Comparison of ENCODE assay signal across 1 cellular context in genomic region chr12:28543021-28543890, GRCh38.
TF ChIP-seq lines count a peak whose summit lies in the region.

No MANE protein-coding gene starts in this region.

TF ChIP-seq in K562, 482 proteins besides CTCF, POLR2A, EP300 and RAD21 (continued from another document):
- peak; percentile 53; the same call in 1 of the 2 replicates for TF ChIP-seq ZNF592 (IDR thresholded peaks at IDR 0.05)
- TF ChIP-seq BRF1 (IDR thresholded peaks at IDR 0.05; ENCODE audit: borderline replicate concordance, extremely low read depth, insufficient read length): no peak
- TF ChIP-seq SAFB (IDR thresholded peaks at IDR 0.05; ENCODE audit: borderline replicate concordance, low read depth, low read length): no peak
- peak; percentile 23 for TF ChIP-seq MEIS2 (IDR thresholded peaks at IDR 0.05; ENCODE audit: partially characterized antibody)
- no peak for TF ChIP-seq HEY1 (CRISPR knock-in tag; IDR thresholded peaks at IDR 0.05; ENCODE audit: borderline replicate concordance)
- TF ChIP-seq PTRF (tag; IDR thresholded peaks at IDR 0.05): no peak
- peak in 1 of 2 experiments; percentile 49; a peak in 1 of 4 replicates for TF ChIP-seq TRIM24 (IDR thresholded peaks at IDR 0.05)
- no peak for TF ChIP-seq THAP7 (CRISPR knock-in tag; IDR thresholded peaks at IDR 0.05)
- no peak for TF ChIP-seq ATF4 (CRISPR knock-in tag; IDR thresholded peaks at IDR 0.05)
- no peak for TF ChIP-seq E2F5 (CRISPR knock-in tag; IDR thresholded peaks at IDR 0.05)
- peak; percentile 28; the same call in 1 of the 2 replicates for TF ChIP-seq VEZF1 (CRISPR knock-in tag; IDR thresholded peaks at IDR 0.05)
- TF ChIP-seq ARID1B (IDR thresholded peaks at IDR 0.05): peak; percentile 69
- TF ChIP-seq CTCFL (IDR thresholded peaks at IDR 0.05; ENCODE audit: borderline replicate concordance, insufficient read depth, low read depth, low read length, poor library complexity, severe bottlenecking): no peak
- TF ChIP-seq CEBPB (tag; IDR thresholded peaks at IDR 0.05): peak; percentile 73
- peak; percentile 4; the same call in 1 of the 2 replicates for TF ChIP-seq MAFK (IDR thresholded peaks at IDR 0.05; ENCODE audit: low read length)
- TF ChIP-seq FOS (IDR thresholded peaks at IDR 0.05; ENCODE audit: extremely low read depth, insufficient read length): no peak
- 0 out of 2 replicates have a peak, but pooled peaks have one; percentile 4 for TF ChIP-seq GABPA (tag; conservative IDR thresholded peaks at IDR 0.05; ENCODE audit: low read depth)
- no peak for TF ChIP-seq POLR3A (IDR thresholded peaks at IDR 0.05; ENCODE audit: borderline replicate concordance, extremely low read depth, insufficient read depth, insufficient read length)
- TF ChIP-seq SMARCA4 (IDR thresholded peaks at IDR 0.05): peak; percentile 65; the same call in 1 of the 2 replicates
- no peak for TF ChIP-seq IFI16 (CRISPR knock-in tag; IDR thresholded peaks at IDR 0.05)
- peak; percentile 6; the same call in 1 of the 2 replicates for TF ChIP-seq USF2 (CRISPR knock-in tag; IDR thresholded peaks at IDR 0.05)
- peak; percentile 32; the same call in 1 of the 2 replicates for TF ChIP-seq MYC (IDR thresholded peaks at IDR 0.05; ENCODE audit: low read depth, low read length)
- no peak for TF ChIP-seq MYC (CRISPR knock-in tag; IDR thresholded peaks at IDR 0.05; ENCODE audit: borderline replicate concordance, low read depth)
- no peak for TF ChIP-seq OTX1 (CRISPR knock-in tag; IDR thresholded peaks at IDR 0.05)
- TF ChIP-seq TRIM25 (IDR thresholded peaks at IDR 0.05; ENCODE audit: borderline replicate concordance): no peak
- TF ChIP-seq MAFG (tag; conservative IDR thresholded peaks at IDR 0.05): 0 out of 2 replicates have a peak, but pooled peaks have one; percentile 34
- TF ChIP-seq ZKSCAN8 (CRISPR knock-in tag; IDR thresholded peaks at IDR 0.05): 0 out of 2 replicates have a peak, but pooled peaks have one; percentile 38
- TF ChIP-seq DIDO1 (tag; IDR thresholded peaks at IDR 0.05; ENCODE audit: low read depth): 0 out of 2 replicates have a peak, but pooled peaks have one; percentile 22
- TF ChIP-seq ZFX (CRISPR knock-in tag; IDR thresholded peaks at IDR 0.05): peak; percentile 32; the same call in 1 of the 2 replicates
- peak; percentile 30; the same call in 1 of the 2 replicates for TF ChIP-seq TAF7 (tag; IDR thresholded peaks at IDR 0.05)
- TF ChIP-seq CXXC5 (CRISPR knock-in tag; IDR thresholded peaks at IDR 0.05): peak; percentile 23; the same call in 1 of the 2 replicates
- TF ChIP-seq C11orf30 (IDR thresholded peaks at IDR 0.05; ENCODE audit: low read depth): no peak
- peak; percentile 62 for TF ChIP-seq CBFA2T3 (IDR thresholded peaks at IDR 0.05)
- TF ChIP-seq NCOA2 (IDR thresholded peaks at IDR 0.05; ENCODE audit: partially characterized antibody in 2 of 2): no peak
- TF ChIP-seq BCL6 (CRISPR knock-in tag; IDR thresholded peaks at IDR 0.05): 0 out of 2 replicates have a peak, but pooled peaks have one; percentile 1
- no peak for TF ChIP-seq NFIX (CRISPR knock-in tag; IDR thresholded peaks at IDR 0.05; ENCODE audit: low read depth)
- peak; percentile 47 for TF ChIP-seq BRD9 (IDR thresholded peaks at IDR 0.05; ENCODE audit: low read depth, partially characterized antibody)
- TF ChIP-seq FOXK2 (conservative IDR thresholded peaks at IDR 0.05 in 1 of 2, IDR thresholded peaks at IDR 0.05 in 1 of 2; ENCODE audit: low read depth in 2 of 2): peak; percentile 41 to 68; a peak in 2 of 4 replicates
- TF ChIP-seq GTF3C2 (IDR thresholded peaks at IDR 0.05; ENCODE audit: borderline replicate concordance, extremely low read depth, insufficient read length): no peak
- no peak for TF ChIP-seq BRF2 (IDR thresholded peaks at IDR 0.05; ENCODE audit: borderline replicate concordance, insufficient read depth, insufficient read length)
- peak; percentile 28; the same call in 1 of the 2 replicates for TF ChIP-seq ATF3 (IDR thresholded peaks at IDR 0.05)
- TF ChIP-seq ATF3 (CRISPR knock-in tag; conservative IDR thresholded peaks at IDR 0.05): no peak
- TF ChIP-seq CEBPG (CRISPR knock-in tag; IDR thresholded peaks at IDR 0.05): no peak
- TF ChIP-seq CEBPG (tag; conservative IDR thresholded peaks at IDR 0.05 in 1 of 2, IDR thresholded peaks at IDR 0.05 in 1 of 2): peak; percentile 57 to 71
- peak; percentile 56 for TF ChIP-seq EP400 (IDR thresholded peaks at IDR 0.05)
- 0 out of 2 replicates have a peak, but pooled peaks have one; percentile 70 for TF ChIP-seq L3MBTL2 (IDR thresholded peaks at IDR 0.05)
- TF ChIP-seq MYNN (IDR thresholded peaks at IDR 0.05): no peak
- TF ChIP-seq MYNN (CRISPR knock-in tag; IDR thresholded peaks at IDR 0.05): no peak
